ENCODE assay signal across 8 cellular contexts in genomic region chr20:36605309-36606170, GRCh38. TPM values are rescaled to one million over a fixed set of nuclear protein-coding genes. Genes with fewer than 3 reads are reported as not detected.
A peak's percentile ranks its signal among the peaks of the same experiment; 100 is the strongest.
DNase-seq lines count a peak whose midpoint lies in the region; FAIRE-seq and TF ChIP-seq lines count a peak whose summit lies in the region.

TSS of gene RAB5IF (plus strand) at chr20:36605779. CDS start at chr20:36605952, 173 bp downstream.

- peaks cover 11% of the 10 kb centered on the region for H3K36me3 ChIP-seq in ES-I3 (ENCODE audit: insufficient read depth, low read length)
- peaks cover 19% of the 10 kb centered on the region for H3K36me3 ChIP-seq in Loucy (ENCODE audit: insufficient read depth, low read length)
- H3K36me3 ChIP-seq in neural cell (ENCODE audit: insufficient read depth, low read length): no peaks in the 10 kb centered on the region
- peaks cover 11 to 16% of the 10 kb centered on the region in 2 donors for H3K36me3 ChIP-seq in stomach smooth muscle (ENCODE audit: control insufficient read depth in 2 of 2, insufficient read depth in 2 of 2, low read length in 2 of 2)

- H4K20me1 ChIP-seq in Loucy (ENCODE audit: insufficient read depth, low read length, poor library complexity, severe bottlenecking) (peaks cover 24% of the 10 kb centered on the region), neural cell (ENCODE audit: insufficient read depth) (no peaks in the 10 kb centered on the region)

- H3K4me1 ChIP-seq in ES-I3 (ENCODE audit: insufficient read depth, low read length): peaks cover 6% of the 10 kb centered on the region
- H3K4me1 ChIP-seq in Loucy (ENCODE audit: insufficient read depth, low read length, poor library complexity, severe bottlenecking): peaks cover 20% of the 10 kb centered on the region
- peaks cover 24% of the 10 kb centered on the region for H3K4me1 ChIP-seq in stomach smooth muscle (ENCODE audit: control insufficient read depth, insufficient read depth, low read length)

- H3K27ac ChIP-seq in neural cell (ENCODE audit: low read length) (peak within 1 kb of the TSS; percentile 71), stomach smooth muscle (ENCODE audit: low read length) (peak within 1 kb of the TSS; percentile 79)

- H3K9me2 ChIP-seq in Loucy (replicated peaks; ENCODE audit: low read depth, low read length): no peaks in the 10 kb centered on the region
- H3K9me2 ChIP-seq in neural cell (ENCODE audit: insufficient read depth, low read length): no peaks in the 10 kb centered on the region

- FAIRE-seq in H54 (lab: Jason Lieb, UNC): no peak

- H3K9ac ChIP-seq in ES-I3 (ENCODE audit: low read depth, low read length) (peak within 1 kb of the TSS; percentile 96), Loucy (ENCODE audit: low read depth, low read length, poor library complexity, severe bottlenecking) (peak within 1 kb of the TSS; percentile 91), neural cell (ENCODE audit: low read length) (peak within 1 kb of the TSS; percentile 87), stomach smooth muscle (ENCODE audit: low read length in 2 of 2) (peak within 1 kb of the TSS; percentile 72 to 91)

- no peaks in the 10 kb centered on the region for H3F3A ChIP-seq in Loucy (ENCODE audit: low read depth)
- no peaks in the 10 kb centered on the region for H3F3A ChIP-seq in neural cell (ENCODE audit: insufficient read depth, low read length, poor library complexity, severe bottlenecking)

- H3K9me3 ChIP-seq in ES-I3 (ENCODE audit: control insufficient read depth, insufficient read depth, low read length) (no peaks in the 10 kb centered on the region), Loucy (ENCODE audit: insufficient read depth, low read depth, low read length) (no peaks in the 10 kb centered on the region), neural cell (ENCODE audit: low read length) (no peaks in the 10 kb centered on the region), stomach smooth muscle (ENCODE audit: control insufficient read depth in 2 of 2, low read length in 2 of 2) (no peaks in the 10 kb centered on the region)

- TF ChIP-seq POLR2A in H54 (IDR thresholded peaks at IDR 0.05; ENCODE audit: low read depth, low read length): peak; percentile 89

- peak; percentile 78 for TF ChIP-seq EP300 in neural cell (conservative IDR thresholded peaks at IDR 0.05; ENCODE audit: poor library complexity, severe bottlenecking)

- TF ChIP-seq RAD21 in neural cell (conservative IDR thresholded peaks at IDR 0.05): peak; percentile 70

- peak within 1 kb of the TSS; percentile 93 for H3K4me3 ChIP-seq in Loucy (ENCODE audit: low read length, poor library complexity, severe bottlenecking)
- peak within 1 kb of the TSS; percentile 99 for H3K4me3 ChIP-seq in neural cell (ENCODE audit: low read length)
- H3K4me3 ChIP-seq in stomach smooth muscle (ENCODE audit: low read length in 2 of 2): peak within 1 kb of the TSS; percentile 73 to 95

- H2AFZ ChIP-seq in Loucy (ENCODE audit: low read length) (peak within 1 kb of the TSS; percentile 87), neural cell (ENCODE audit: low read depth, low read length) (peak within 1 kb of the TSS; percentile 97)

- peak within 1 kb of the TSS; percentile 89 for H3K4me2 ChIP-seq in Loucy (ENCODE audit: low read depth, low read length, poor library complexity, severe bottlenecking)
- peak within 1 kb of the TSS; percentile 98 for H3K4me2 ChIP-seq in neural cell (ENCODE audit: low read length)

- peak; percentile 77 for TF ChIP-seq CTCF in Loucy (conservative IDR thresholded peaks at IDR 0.05; ENCODE audit: low read length)
- TF ChIP-seq CTCF in neural cell (IDR thresholded peaks at IDR 0.05; ENCODE audit: poor library complexity, severe bottlenecking): peak; percentile 100

- H3K27me3 ChIP-seq in Loucy (ENCODE audit: insufficient read depth, low read length, poor library complexity, severe bottlenecking): no peaks in the 10 kb centered on the region
- no peaks in the 10 kb centered on the region for H3K27me3 ChIP-seq in neural cell (ENCODE audit: insufficient read depth, low read depth, low read length)
- H3K27me3 ChIP-seq in stomach smooth muscle (ENCODE audit: control insufficient read depth in 1 of 2, insufficient read depth in 2 of 2, low read length in 2 of 2): no peaks in the 10 kb centered on the region

- H3K79me2 ChIP-seq in Loucy (ENCODE audit: insufficient read depth, low read length) (peaks cover 34% of the 10 kb centered on the region), neural cell (replicated peaks; ENCODE audit: insufficient read depth, low read length) (peaks cover 25% of the 10 kb centered on the region)

- peak; percentile 93 for DNase-seq in H54 (ENCODE audit: insufficient read length, low spot score)
- DNase-seq in SHP77 (lab: John Stamatoyannopoulos, UW): peak; percentile 95 to 97
- peak; percentile 100 for DNase-seq in activated effector memory CD4-positive, alpha-beta T cell treated with anti-CD3 and anti-CD28 coated beads, Interleukin-2, amount 50 U/mL, for 16 hours
- DNase-seq in fibroblast of the conjunctiva (ENCODE audit: low read depth): peak; percentile 98

TF ChIP-seq in neural cell, 6 proteins besides CTCF, POLR2A, EP300 and RAD21:
- TF ChIP-seq POLR2AphosphoS5 (IDR thresholded peaks at IDR 0.05): peak; percentile 88
- no peak for TF ChIP-seq REST (IDR thresholded peaks at IDR 0.05; ENCODE audit: borderline replicate concordance)
- TF ChIP-seq SMC3 (conservative IDR thresholded peaks at IDR 0.05; ENCODE audit: poor library complexity): peak; percentile 84
- TF ChIP-seq EZH2 (IDR thresholded peaks at IDR 0.05; ENCODE audit: borderline replicate concordance, insufficient read depth, low read length, poor library complexity, severe bottlenecking): no peak
- TF ChIP-seq MXI1 (conservative IDR thresholded peaks at IDR 0.05; ENCODE audit: poor library complexity, severe bottlenecking): peak; percentile 84

RNA-seq across cellular contexts. Expression of gene RAB5IF, which starts in this region (rescaled TPM):
- 187 and 205 TPM in 2 replicates for polyA plus RNA-seq in neural cell
- polyA minus RNA-seq in neural cell: 53.3 and 57.1 TPM in 2 replicates

Comparison
In these comparisons a context has a peak if more than half of its experiments do, and no peak if none do; other contexts are left out.
1. Peak in every context shown above with its lines: DNase-seq, H3K4me3 ChIP-seq and H3K27ac ChIP-seq.